ENCODE assay signal across 1 cellular context in genomic region chr22:42803454-42803853, GRCh38.
TF ChIP-seq lines count a peak whose summit lies in the region.

No MANE protein-coding gene starts in this region.

TF ChIP-seq in HepG2, 621 proteins besides CTCF, POLR2A, EP300 and RAD21 (continued from another document):
- TF ChIP-seq AFF4 (CRISPR knock-in tag; IDR thresholded peaks at IDR 0.05) (no peak), DPF2 (CRISPR knock-in tag; IDR thresholded peaks at IDR 0.05; ENCODE audit: borderline replicate concordance, low read depth) (no peak), ZFP91 (CRISPR knock-in tag; IDR thresholded peaks at IDR 0.05; ENCODE audit: borderline replicate concordance) (no peak), NRL (CRISPR knock-in tag; IDR thresholded peaks at IDR 0.05; ENCODE audit: borderline replicate concordance) (no peak)
